22 cellular contexts compared by ENCODE assay signal in genomic region chr3:9014189-9014588, GRCh38. TPM values are rescaled to one million over a fixed set of nuclear protein-coding genes. Genes with fewer than 3 reads are reported as not detected.
DNase-seq lines count a peak whose midpoint lies in the region; FAIRE-seq and TF ChIP-seq lines count a peak whose summit lies in the region.
"Had no signal": no experiment of that assay in that cellular context is flagged by ENCODE, and none has a peak within 500 bp of the region (broad histone marks: within the 10 kb centered on the region; RNA-seq: fewer than 3 reads in every experiment).

No MANE protein-coding gene starts in this region.

- POLR2A ChIA-PET in AG04449 (lab: Yijun Ruan, JAX) (no interaction called here), HEK293 (lab: Yijun Ruan, JAX) (no interaction called here)

- no peaks in the 10 kb centered on the region for H3K79me2 ChIP-seq in MM.1S (ENCODE audit: low read length)
- H3K79me2 ChIP-seq: parathyroid adenoma had no signal

- DNase-seq in AG04449 (ENCODE audit: low read depth, low spot score) = no peak
- DNase-seq in bronchial epithelial cell (ENCODE audit: low read depth) = peak; percentile 7
- peak; percentile 34 for DNase-seq in iris pigment epithelial cell (ENCODE audit: low read depth)
- no peak for DNase-seq in effector memory CD4-positive, alpha-beta T cell
- no peak for DNase-seq in MM.1S
- no peak for DNase-seq in foreskin melanocyte
- DNase-seq in NCI-H82 treated with DMSO at 0.1 percent for 48 hours (lab: John Stamatoyannopoulos, UW; ENCODE audit: unreplicated experiment) = no peak
- DNase-seq: activated CD4-positive, alpha-beta memory T cell treated with anti-CD3 and anti-CD28 coated beads for 36 hours; activated T-cell treated with anti-CD3 and anti-CD28 coated beads, Interleukin-2, amount 50 U/mL, for 1 hour; Calu3; islet precursor cell; naive B cell; NCI-H187 treated with DMSO at 0.1 percent for 48 hours; NCI-H510A; stomach; T-helper 17 cell; upper lobe of right lung had no signal

- FAIRE-seq in bronchial epithelial cell (lab: Jason Lieb, UNC) = no peak
- FAIRE-seq: G401.6 had no signal

- H3K27ac ChIP-seq in HEK293 (ENCODE audit: extremely low read depth, low read depth, low read length) (no peak overlapping the region), MM.1S (ENCODE audit: low read length) (no peak overlapping the region)
- H3K27ac ChIP-seq in effector memory CD4-positive, alpha-beta T cell (ENCODE audit: insufficient read depth, low read length, poor library complexity, severe bottlenecking) = no peak overlapping the region
- H3K27ac ChIP-seq: parathyroid adenoma, stomach, upper lobe of right lung, VCaP had no signal

- H3K4me1 ChIP-seq in HEK293 (ENCODE audit: control insufficient read depth, insufficient read depth, low read length) (no peaks in the 10 kb centered on the region), MM.1S (ENCODE audit: low read length) (no peaks in the 10 kb centered on the region)
- no peaks in the 10 kb centered on the region for H3K4me1 ChIP-seq in effector memory CD4-positive, alpha-beta T cell (ENCODE audit: control insufficient read depth, insufficient read depth, low read length, poor library complexity, severe bottlenecking)
- H3K4me1 ChIP-seq: parathyroid adenoma, upper lobe of right lung had no signal

- no peaks in the 10 kb centered on the region for H3K27me3 ChIP-seq in bronchial epithelial cell (ENCODE audit: control insufficient read depth, insufficient read depth, low read length)
- no peaks in the 10 kb centered on the region for H3K27me3 ChIP-seq in effector memory CD4-positive, alpha-beta T cell (replicated peaks; ENCODE audit: control insufficient read depth, insufficient read depth, low read length, poor library complexity, severe bottlenecking)
- H3K27me3 ChIP-seq in MM.1S (replicated peaks; ENCODE audit: insufficient read depth, low read length) = no peaks in the 10 kb centered on the region
- H3K27me3 ChIP-seq: stomach, upper lobe of right lung had no signal

- H2AFZ ChIP-seq in MM.1S (ENCODE audit: low read length) = no peak overlapping the region
- H2AFZ ChIP-seq: parathyroid adenoma had no signal

- no peaks in the 10 kb centered on the region for H3K9me2 ChIP-seq in MM.1S (replicated peaks; ENCODE audit: insufficient read depth, low read length)

- H3K9me3 ChIP-seq in HEK293 (ENCODE audit: control insufficient read depth, insufficient read depth, low read depth, low read length) (no peaks in the 10 kb centered on the region), MM.1S (replicated peaks; ENCODE audit: insufficient read depth, low read length) (no peaks in the 10 kb centered on the region)
- H3K9me3 ChIP-seq in effector memory CD4-positive, alpha-beta T cell (ENCODE audit: control insufficient read depth, low read length) = no peaks in the 10 kb centered on the region
- H3K9me3 ChIP-seq: stomach, upper lobe of right lung had no signal

- H3F3A ChIP-seq in MM.1S (ENCODE audit: insufficient read depth, low read length) = no peaks in the 10 kb centered on the region

- TF ChIP-seq CTCF in AG04449 (IDR thresholded peaks at IDR 0.05; ENCODE audit: insufficient read depth, low read length, missing control alignments) (peak; percentile 10), HEK293 (tag by site-specific recombination; IDR thresholded peaks at IDR 0.05) (peak; percentile 7; the same call in 1 of the 2 replicates), bronchial epithelial cell (IDR thresholded peaks at IDR 0.05; ENCODE audit: insufficient read depth, low read length, severe bottlenecking) (no peak), MM.1S (IDR thresholded peaks at IDR 0.05; ENCODE audit: low read length) (no peak)

- H3K4me3 ChIP-seq in AG04449 (ENCODE audit: low read depth, low read length) (no peak overlapping the region), HEK293 (ENCODE audit: low read depth, low read length) (no peak overlapping the region), bronchial epithelial cell (ENCODE audit: low read depth, low read length) (no peak overlapping the region), MM.1S (ENCODE audit: low read length) (no peak overlapping the region)
- H3K4me3 ChIP-seq in effector memory CD4-positive, alpha-beta T cell (ENCODE audit: insufficient read depth, low read depth, low read length, poor library complexity, severe bottlenecking) = no peak overlapping the region
- H3K4me3 ChIP-seq: lung, stomach, upper lobe of right lung had no signal

- no peak overlapping the region for H3K4me2 ChIP-seq in MM.1S (ENCODE audit: low read depth, low read length)

- CTCF ChIA-PET in AG04449 (lab: Yijun Ruan, JAX) (interaction anchor here (1.0 to 4.4 kb wide), 20 partner anchors 11 to 352 kb away, joined by 3 to 49 read pairs (median 6); no protein-coding TSS in a partner anchor), HEK293 (lab: Yijun Ruan, JAX) (interaction anchor here (0.7 to 2.0 kb wide), 4 partner anchors 27 to 350 kb away, joined by 3 to 18 read pairs (median 4); no protein-coding TSS in a partner anchor)

- no peak overlapping the region for H3K9ac ChIP-seq in MM.1S (ENCODE audit: low read length)
- H3K9ac ChIP-seq: parathyroid adenoma had no signal

- H3K36me3 ChIP-seq in HEK293 (ENCODE audit: control insufficient read depth in 2 of 2, insufficient read depth in 1 of 2, low read length in 2 of 2) (peaks cover 0 to 9% of the 10 kb centered on the region in 2 experiments; a peak in 1 of 3 replicates), bronchial epithelial cell (ENCODE audit: control insufficient read depth, insufficient read depth, low read length) (peaks cover 17% of the 10 kb centered on the region), MM.1S (replicated peaks; ENCODE audit: insufficient read depth, low read length) (no peaks in the 10 kb centered on the region)
- no peaks in the 10 kb centered on the region for H3K36me3 ChIP-seq in effector memory CD4-positive, alpha-beta T cell (ENCODE audit: control insufficient read depth, insufficient read depth, low read length)
- H3K36me3 ChIP-seq: upper lobe of right lung had no signal

- no peaks in the 10 kb centered on the region for H4K20me1 ChIP-seq in MM.1S (ENCODE audit: insufficient read depth, low read length)

TF ChIP-seq in HEK293, 187 proteins besides CTCF, POLR2A, EP300 and RAD21:
- no peak for TF ChIP-seq ZNF596 (tag by site-specific recombination; IDR thresholded peaks at IDR 0.05)
- TF ChIP-seq TRIM28 (IDR thresholded peaks at IDR 0.05; ENCODE audit: borderline replicate concordance, low read length) = no peak
- TF ChIP-seq INSM2 (tag by site-specific recombination; IDR thresholded peaks at IDR 0.05) = no peak
- TF ChIP-seq SP3 (tag by site-specific recombination; IDR thresholded peaks at IDR 0.05) = no peak
- no peak for TF ChIP-seq ZNF423 (tag by site-specific recombination; IDR thresholded peaks at IDR 0.05)
- TF ChIP-seq ZNF580 (tag by site-specific recombination; IDR thresholded peaks at IDR 0.05) = no peak
- no peak for TF ChIP-seq SALL2 (tag by site-specific recombination; IDR thresholded peaks at IDR 0.05; ENCODE audit: borderline replicate concordance)
- TF ChIP-seq ZNF341 (tag by site-specific recombination; IDR thresholded peaks at IDR 0.05; ENCODE audit: low read depth) = no peak
- TF ChIP-seq ZNF19 (tag by site-specific recombination; IDR thresholded peaks at IDR 0.05; ENCODE audit: low read depth) = no peak
- TF ChIP-seq ZBTB48 (tag by site-specific recombination; IDR thresholded peaks at IDR 0.05) = no peak

RNA-seq across cellular contexts. Expression of gene RAD18, which starts 50.9 kb away (rescaled TPM):
- 3.9 and 5.0 TPM in 2 replicates for total RNA-seq in bronchial epithelial cell

Comparison
In these comparisons a context has a peak if more than half of its experiments do, and no peak if none do; other contexts are left out.
1. DNase-seq: peak in bronchial epithelial cell (single experiment) and iris pigment epithelial cell (single experiment); none in AG04449 (single experiment), effector memory CD4-positive, alpha-beta T cell (0 of 3), MM.1S (single experiment), foreskin melanocyte (single experiment) and NCI-H82 treated with DMSO at 0.1 percent for 48 hours (single experiment).
2. CTCF ChIP-seq: peak in AG04449 (single experiment) and HEK293 (single experiment); none in bronchial epithelial cell (single experiment) and MM.1S (single experiment).